15 cellular contexts compared by ENCODE assay signal in the genomic region with DNA sequence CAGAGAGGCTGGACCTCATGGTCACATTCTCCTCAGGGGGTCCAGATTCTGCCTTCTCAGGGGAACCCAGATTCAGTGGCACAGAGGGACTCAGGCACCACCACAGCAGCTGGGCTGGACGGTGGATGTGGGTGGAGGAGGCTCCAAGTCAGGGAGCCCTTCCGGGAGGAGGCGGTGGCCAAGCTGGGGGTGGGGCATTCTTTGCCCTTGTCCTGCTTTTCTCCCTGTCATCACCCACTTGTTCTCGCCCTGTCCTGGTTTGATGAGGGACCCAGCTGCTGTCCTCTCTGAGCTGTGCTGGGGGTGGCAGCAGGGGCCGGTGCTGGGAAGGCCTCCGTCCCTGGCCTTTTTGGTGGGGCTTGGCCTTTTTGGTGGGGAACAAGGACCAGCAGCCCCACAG.
"Had no signal": no experiment of that assay in that cellular context is flagged by ENCODE, and none has a peak within 500 bp of the region (broad histone marks: within the 10 kb centered on the region; RNA-seq: fewer than 3 reads in every experiment).

No MANE protein-coding gene starts in this region.

- H3K27me3 Mint-ChIP-seq: natural killer cell treated with Interleukin-12 subunit alpha and Interleukin-12 subunit beta and Interleukin-15 and Interleukin-18, amount 100 ng/mL, for 72 hours; progenitor cell of endocrine pancreas; stimulated activated naive B cell treated with anti-CD40 and anti-IgM and Interleukin-4, amounts not matched to agents 10 μg/mL and 1 μg/mL and 100 μg/mL, for 72 hours; stimulated activated naive CD8-positive, alpha-beta T cell treated with anti-CD3 and anti-CD28 coated beads, Interleukin-15, amount 100 ng/mL, for 72 hours had no signal

- H3K36me3 Mint-ChIP-seq: natural killer cell treated with Interleukin-12 subunit alpha and Interleukin-12 subunit beta and Interleukin-15 and Interleukin-18, amount 100 ng/mL, for 72 hours had no signal

- DNase-seq: effector memory CD8-positive, alpha-beta T cell; gastrocnemius medialis; mesenchymal stem cell; midbrain; occipital lobe; right lobe of liver; stimulated activated CD4-positive, alpha-beta T cell treated with anti-CD3 and anti-CD28 coated beads, Interleukin-2, amount 100 ng/mL, for 24 hours; stimulated activated CD4-positive, alpha-beta T cell treated with anti-CD3 and anti-CD28 coated beads, Interleukin-4, amount 100 ng/mL, for 4 hours; stimulated activated naive B cell treated with anti-CD40 and anti-IgM and Interleukin-4, amounts not matched to agents 10 μg/mL and 1 μg/mL and 100 μg/mL, for 72 hours; stimulated activated naive CD8-positive, alpha-beta T cell treated with anti-CD3 and anti-CD28 coated beads, Interleukin-15, amount 100 ng/mL, for 72 hours; trophoblast cell had no signal

- ATAC-seq: effector memory CD8-positive, alpha-beta T cell; gastrocnemius medialis; natural killer cell treated with Interleukin-12 subunit alpha and Interleukin-12 subunit beta and Interleukin-15 and Interleukin-18, amount 100 ng/mL, for 72 hours; pancreas; right lobe of liver; stimulated activated naive B cell treated with anti-CD40 and anti-IgM and Interleukin-4, amounts not matched to agents 10 μg/mL and 1 μg/mL and 100 μg/mL, for 72 hours; stimulated activated naive CD8-positive, alpha-beta T cell treated with anti-CD3 and anti-CD28 coated beads, Interleukin-15, amount 100 ng/mL, for 72 hours had no signal

- H3K4me3 Mint-ChIP-seq: effector memory CD8-positive, alpha-beta T cell; natural killer cell treated with Interleukin-12 subunit alpha and Interleukin-12 subunit beta and Interleukin-15 and Interleukin-18, amount 100 ng/mL, for 72 hours; neural progenitor cell; stimulated activated naive B cell treated with anti-CD40 and anti-IgM and Interleukin-4, amounts not matched to agents 10 μg/mL and 1 μg/mL and 100 μg/mL, for 72 hours; stimulated activated naive CD8-positive, alpha-beta T cell treated with anti-CD3 and anti-CD28 coated beads, Interleukin-15, amount 100 ng/mL, for 72 hours had no signal

- H3K4me1 Mint-ChIP-seq: neural progenitor cell; stimulated activated naive B cell treated with anti-CD40 and anti-IgM and Interleukin-4, amounts not matched to agents 10 μg/mL and 1 μg/mL and 100 μg/mL, for 72 hours; stimulated activated naive CD8-positive, alpha-beta T cell treated with anti-CD3 and anti-CD28 coated beads, Interleukin-15, amount 100 ng/mL, for 72 hours had no signal

- H3K27ac Mint-ChIP-seq: effector memory CD8-positive, alpha-beta T cell; natural killer cell treated with Interleukin-12 subunit alpha and Interleukin-12 subunit beta and Interleukin-15 and Interleukin-18, amount 100 ng/mL, for 72 hours; progenitor cell of endocrine pancreas; stimulated activated naive B cell treated with anti-CD40 and anti-IgM and Interleukin-4, amounts not matched to agents 10 μg/mL and 1 μg/mL and 100 μg/mL, for 72 hours had no signal
